8 cellular contexts compared by ENCODE assay signal in the genomic region with DNA sequence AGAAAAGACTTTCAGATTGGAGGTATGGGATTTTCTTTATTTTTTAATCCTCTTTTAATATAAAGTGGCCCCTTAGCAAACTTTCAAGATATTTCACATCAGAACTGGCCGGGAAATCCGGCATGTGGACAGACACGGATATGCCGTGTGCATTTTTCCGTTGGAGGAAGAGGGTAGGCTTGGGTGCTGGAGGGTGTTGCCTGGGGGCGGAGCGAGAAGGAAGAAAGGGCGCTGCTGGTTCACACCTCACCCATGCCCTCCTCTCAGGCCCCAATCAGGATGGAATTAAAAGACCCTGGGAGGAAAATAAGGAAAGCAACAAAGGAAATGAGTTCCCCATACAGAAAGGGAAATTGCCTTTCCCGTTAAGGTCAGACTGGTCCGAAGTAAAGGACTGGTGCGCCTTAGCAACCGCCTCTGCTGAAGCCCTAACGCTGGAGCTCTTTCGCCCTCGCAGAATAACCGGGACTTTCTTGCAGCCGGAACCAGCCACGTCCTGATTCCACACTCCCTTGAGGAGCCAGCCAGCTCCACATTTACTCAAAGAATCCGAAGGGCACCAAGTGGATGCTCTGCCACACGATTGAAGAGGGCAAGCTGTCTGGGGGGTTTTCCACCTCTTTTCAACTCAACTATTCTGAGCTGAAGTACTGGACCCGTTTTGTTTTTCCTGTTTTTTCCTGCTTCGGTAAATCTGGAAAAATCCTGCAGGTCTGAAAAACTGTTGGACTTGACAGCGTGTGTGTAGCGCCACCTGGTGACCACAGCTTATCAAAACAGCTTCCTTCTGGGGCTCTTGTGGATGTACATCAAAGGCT.
DNase-seq lines count a peak whose midpoint lies in the region; ATAC-seq and TF ChIP-seq lines count a peak whose summit lies in the region.

No MANE protein-coding gene starts in this region.

- peak overlapping the region; percentile 71 to 82 for H3K27ac ChIP-seq in coronary artery
- peak overlapping the region; percentile 49 for H3K27ac ChIP-seq in layer of hippocampus (ENCODE audit: low read depth, low read length)

- no peaks in the 10 kb centered on the region for H3K27me3 ChIP-seq in layer of hippocampus (ENCODE audit: control insufficient read depth, insufficient read depth, low read length)

- CTCF ChIA-PET in HEK293T (lab: Yijun Ruan, JAX): interaction anchor here (0.6 to 2.9 kb wide), 25 partner anchors 11 to 1443 kb away, joined by 3 to 52 read pairs (median 3); no protein-coding TSS in a partner anchor

- no peak for ATAC-seq in HG03439 (IDR thresholded peaks at IDR 0.05; ENCODE audit: unreplicated experiment)

- DNase-seq in CD1c-positive myeloid dendritic cell (ENCODE audit: extremely low spot score) (peak; percentile 77), HEK293T (ENCODE audit: extremely low spot score) (peak; percentile 71), NCI-H226 (peak; percentile 56), coronary artery (ENCODE audit: low spot score) (peak; percentile 84)
- DNase-seq in activated CD4-positive, alpha-beta T cell treated with anti-CD3 and anti-CD28 coated beads for 4 hours: peak; percentile 66 to 80
- peak; percentile 79 for DNase-seq in stimulated activated CD4-positive, alpha-beta T cell treated with anti-CD3 and anti-CD28 coated beads, Interleukin-15, amount 100 ng/mL, for 24 hours

- TF ChIP-seq CTCF in coronary artery (IDR thresholded peaks at IDR 0.05): peak; percentile 62

- peak overlapping the region; percentile 68 for H3K4me3 ChIP-seq in coronary artery

- POLR2A ChIA-PET in HEK293T (lab: Yijun Ruan, JAX): no interaction called here

TF ChIP-seq in HEK293T, 16 proteins besides CTCF, POLR2A, EP300 and RAD21:
- no peak for TF ChIP-seq FOXK2 (IDR thresholded peaks at IDR 0.05)
- peak; percentile 90; the same call in 1 of the 2 replicates for TF ChIP-seq LEF1 (IDR thresholded peaks at IDR 0.05; ENCODE audit: borderline replicate concordance)
- TF ChIP-seq FOXM1 (IDR thresholded peaks at IDR 0.05; ENCODE audit: borderline replicate concordance): no peak
- TF ChIP-seq ZNF384 (IDR thresholded peaks at IDR 0.05): no peak
- TF ChIP-seq ARNT (IDR thresholded peaks at IDR 0.05): no peak
- TF ChIP-seq SP1 (IDR thresholded peaks at IDR 0.05): no peak
